In genomic region chr13:111117289-111117688, GRCh38 we compare ENCODE assay signal across 26 cellular contexts. TPM values are rescaled to one million over a fixed set of nuclear protein-coding genes. Genes with fewer than 3 reads are reported as not detected.
DNase-seq lines count a peak whose midpoint lies in the region; ATAC-seq and TF ChIP-seq lines count a peak whose summit lies in the region.
"Had no signal": no experiment of that assay in that cellular context is flagged by ENCODE, and none has a peak within 500 bp of the region (broad histone marks: within the 10 kb centered on the region; RNA-seq: fewer than 3 reads in every experiment).

No MANE protein-coding gene starts in this region.

- no peak overlapping the region for H3K27ac ChIP-seq in osteoblast (ENCODE audit: low read depth, low read length)
- peak overlapping the region; percentile 81 to 84 for H3K27ac ChIP-seq in uterus
- H3K27ac ChIP-seq: brain microvascular endothelial cell, colonic mucosa, foreskin keratinocyte, WERI-Rb-1 had no signal

- intact Hi-C loops in uterus (cut with DNase I; ENCODE audit: low total_unique reads) = no loop called here

- H3K4me3 Mint-ChIP-seq in activated naive CD8-positive, alpha-beta T cell = peak overlapping the region; percentile 18
- H3K4me3 Mint-ChIP-seq in activated naive CD8-positive, alpha-beta T cell treated with anti-CD3 and anti-CD28 coated beads, Interleukin-2, amount 50 U/mL, for 24 hours = no peak overlapping the region
- H3K4me3 Mint-ChIP-seq: activated T-helper 17 cell treated with anti-CD3 and anti-CD28 coated beads, Interleukin-2, amount 50 U/mL, for 72 hours; stimulated activated memory B cell treated with anti-CD40 and anti-IgM and Interleukin-4, amounts not matched to agents 10 μg/mL and 1 μg/mL and 100 μg/mL, for 72 hours had no signal

- no peaks in the 10 kb centered on the region for H3K36me3 ChIP-seq in osteoblast (ENCODE audit: insufficient read depth, low read length)
- no peaks in the 10 kb centered on the region for H3K36me3 ChIP-seq in uterus
- H3K36me3 ChIP-seq: brain microvascular endothelial cell, colonic mucosa, WERI-Rb-1 had no signal

- no peaks in the 10 kb centered on the region for H3K9me3 ChIP-seq in osteoblast (ENCODE audit: low read depth, low read length)
- no peaks in the 10 kb centered on the region for H3K9me3 ChIP-seq in uterus
- H3K9me3 ChIP-seq: colonic mucosa, testis had no signal

- peaks cover 3% of the 10 kb centered on the region for H3K36me3 Mint-ChIP-seq in activated naive CD8-positive, alpha-beta T cell
- H3K36me3 Mint-ChIP-seq in activated naive CD8-positive, alpha-beta T cell treated with anti-CD3 and anti-CD28 coated beads, Interleukin-2, amount 50 U/mL, for 24 hours (ENCODE audit: low read depth) = no peaks in the 10 kb centered on the region
- H3K36me3 Mint-ChIP-seq: stimulated activated memory B cell treated with anti-CD40 and anti-IgM and Interleukin-4, amounts not matched to agents 10 μg/mL and 1 μg/mL and 100 μg/mL, for 72 hours had no signal

- H4K20me1 ChIP-seq in osteoblast (ENCODE audit: insufficient read depth, low read length) = no peaks in the 10 kb centered on the region

- peaks cover 40% of the 10 kb centered on the region for H3K27me3 Mint-ChIP-seq in activated naive CD8-positive, alpha-beta T cell
- H3K27me3 Mint-ChIP-seq in activated naive CD8-positive, alpha-beta T cell treated with anti-CD3 and anti-CD28 coated beads, Interleukin-2, amount 50 U/mL, for 24 hours = peaks cover 58% of the 10 kb centered on the region

- no peak for ATAC-seq in activated naive CD8-positive, alpha-beta T cell treated with anti-CD3 and anti-CD28 coated beads, Interleukin-2, amount 50 U/mL, for 24 hours
- ATAC-seq in GM21723 (IDR thresholded peaks at IDR 0.05; ENCODE audit: unreplicated experiment) (no peak), GM18519 (IDR thresholded peaks at IDR 0.05; ENCODE audit: low FRiP score, unreplicated experiment) (no peak)
- ATAC-seq: activated T-helper 17 cell treated with anti-CD3 and anti-CD28 coated beads, Interleukin-2, amount 50 U/mL, for 72 hours; foreskin keratinocyte; stimulated activated memory B cell treated with anti-CD40 and anti-IgM and Interleukin-4, amounts not matched to agents 10 μg/mL and 1 μg/mL and 100 μg/mL, for 72 hours had no signal

- H3K27ac Mint-ChIP-seq in activated naive CD8-positive, alpha-beta T cell = no peak overlapping the region
- no peak overlapping the region for H3K27ac Mint-ChIP-seq in activated naive CD8-positive, alpha-beta T cell treated with anti-CD3 and anti-CD28 coated beads, Interleukin-2, amount 50 U/mL, for 24 hours
- H3K27ac Mint-ChIP-seq: activated T-helper 17 cell treated with anti-CD3 and anti-CD28 coated beads, Interleukin-2, amount 50 U/mL, for 72 hours; B cell; stimulated activated memory B cell treated with anti-CD40 and anti-IgM and Interleukin-4, amounts not matched to agents 10 μg/mL and 1 μg/mL and 100 μg/mL, for 72 hours had no signal

- no peak overlapping the region for H3K4me2 ChIP-seq in osteoblast (ENCODE audit: insufficient read depth, low read length)

- peaks cover 73% of the 10 kb centered on the region for H3K27me3 ChIP-seq in osteoblast (ENCODE audit: insufficient read depth, low read length)
- H3K27me3 ChIP-seq in uterus = peaks cover 0 to 8% of the 10 kb centered on the region in 2 donors
- H3K27me3 ChIP-seq: testis had no signal

- no peaks in the 10 kb centered on the region for H3K79me2 ChIP-seq in osteoblast (ENCODE audit: insufficient read depth, low read length)

- H3K9me3 Mint-ChIP-seq in activated naive CD8-positive, alpha-beta T cell (ENCODE audit: low read depth) = no peaks in the 10 kb centered on the region
- no peaks in the 10 kb centered on the region for H3K9me3 Mint-ChIP-seq in activated naive CD8-positive, alpha-beta T cell treated with anti-CD3 and anti-CD28 coated beads, Interleukin-2, amount 50 U/mL, for 24 hours
- H3K9me3 Mint-ChIP-seq: activated T-helper 17 cell treated with anti-CD3 and anti-CD28 coated beads, Interleukin-2, amount 50 U/mL, for 72 hours; stimulated activated memory B cell treated with anti-CD40 and anti-IgM and Interleukin-4, amounts not matched to agents 10 μg/mL and 1 μg/mL and 100 μg/mL, for 72 hours had no signal

- TF ChIP-seq POLR2A in uterus (IDR thresholded peaks at IDR 0.05) = no peak

- peaks cover 13% of the 10 kb centered on the region for H3K4me1 Mint-ChIP-seq in activated naive CD8-positive, alpha-beta T cell (ENCODE audit: low read depth)
- peaks cover 12% of the 10 kb centered on the region for H3K4me1 Mint-ChIP-seq in activated naive CD8-positive, alpha-beta T cell treated with anti-CD3 and anti-CD28 coated beads, Interleukin-2, amount 50 U/mL, for 24 hours
- H3K4me1 Mint-ChIP-seq: activated T-helper 17 cell treated with anti-CD3 and anti-CD28 coated beads, Interleukin-2, amount 50 U/mL, for 72 hours had no signal

- TF ChIP-seq CTCF in foreskin fibroblast (IDR thresholded peaks at IDR 0.05; ENCODE audit: low read depth, low read length) (no peak), osteoblast (IDR thresholded peaks at IDR 0.05; ENCODE audit: extremely low read depth, low read depth, low read length) (no peak), uterus (IDR thresholded peaks at IDR 0.05) (no peak)

- H3K4me3 ChIP-seq in foreskin fibroblast (ENCODE audit: low read depth in 1 of 2, low read length in 2 of 2) (peak overlapping the region in 1 of 2 donors; percentile 66), osteoblast (ENCODE audit: insufficient read depth, low read length) (no peak overlapping the region), uterus (no peak overlapping the region)
- H3K4me3 ChIP-seq: colonic mucosa, lung, testis had no signal

- peaks cover 4% of the 10 kb centered on the region for H3K4me1 ChIP-seq in osteoblast (ENCODE audit: insufficient read depth, low read length)
- no peaks in the 10 kb centered on the region for H3K4me1 ChIP-seq in uterus
- H3K4me1 ChIP-seq: colonic mucosa, foreskin keratinocyte had no signal

- DNase-seq in activated naive CD8-positive, alpha-beta T cell treated with anti-CD3 and anti-CD28 coated beads, Interleukin-2, amount 50 U/mL, for 24 hours = no peak
- peak; percentile 15 to 73 for DNase-seq in foreskin fibroblast
- DNase-seq in osteoblast (ENCODE audit: insufficient read length, low spot score, missing footprints) = peak; percentile 36
- DNase-seq in uterus = no peak
- DNase-seq in SIG-M5 (lab: John Stamatoyannopoulos, UW) = no peak
- DNase-seq: 8988T; activated CD4-positive, alpha-beta T cell treated with anti-CD3 and anti-CD28 coated beads, Interleukin-2, amount 50 U/mL, for 4 hours; activated CD8-positive, alpha-beta memory T cell treated with anti-CD3 and anti-CD28 coated beads, Interleukin-2, amount 50 U/mL, for 4 hours; brain microvascular endothelial cell; colonic mucosa; COR-L47; DMS79; foreskin keratinocyte; hypothalamus; NCI-H187; NCI-H748 treated with DMSO at 0.1 percent for 48 hours; small intestine; testis; WERI-Rb-1 had no signal

- H2AFZ ChIP-seq in osteoblast (ENCODE audit: low read length) = no peak overlapping the region

RNA-seq across cellular contexts. Expression of gene ARHGEF7, which starts 2.2 kb away (rescaled TPM):
- total RNA-seq in osteoblast (27.5 and 34.8 TPM in 2 replicates), uterus (100 to 1,000 TPM in 3 of 4 donors, 10 to 100 TPM in 1; 42.6 to 152 (median 127) TPM)

Comparison
In these comparisons a context has a peak if more than half of its experiments do, and no peak if none do; other contexts are left out.
1. DNase-seq: peak in foreskin fibroblast (2 of 2) and osteoblast (single experiment); none in activated naive CD8-positive, alpha-beta T cell treated with anti-CD3 and anti-CD28 coated beads, Interleukin-2, amount 50 U/mL, for 24 hours (single experiment), uterus (0 of 2) and SIG-M5 (single experiment).